Comparison of ENCODE assay signal across 27 cellular contexts in genomic region chr2:76128622-76129021, GRCh38.
"Had no signal": no experiment of that assay in that cellular context is flagged by ENCODE, and none has a peak within 500 bp of the region (broad histone marks: within the 10 kb centered on the region; RNA-seq: fewer than 3 reads in every experiment).

No MANE protein-coding gene starts in this region.

- H3K4me3 Mint-ChIP-seq: naive thymus-derived CD4-positive, alpha-beta T cell; natural killer cell treated with Interleukin-12 subunit alpha and Interleukin-12 subunit beta and Interleukin-15 and Interleukin-18, amount 100 ng/mL, for 72 hours; stimulated activated memory B cell treated with anti-CD40 and anti-IgM and Interleukin-4, amounts not matched to agents 10 μg/mL and 1 μg/mL and 100 μg/mL, for 72 hours; stimulated activated naive CD8-positive, alpha-beta T cell treated with anti-CD3 and anti-CD28 coated beads, Interleukin-15, amount 100 ng/mL, for 72 hours had no signal

- H3K4me3 ChIP-seq: heart left ventricle, left lung, lower lobe of right lung, pancreas, prostate gland, sigmoid colon, smooth muscle cell, tibial nerve, upper lobe of left lung, vagina had no signal

- H3K9me3 Mint-ChIP-seq: natural killer cell treated with Interleukin-12 subunit alpha and Interleukin-12 subunit beta and Interleukin-15 and Interleukin-18, amount 100 ng/mL, for 72 hours; stimulated activated memory B cell treated with anti-CD40 and anti-IgM and Interleukin-4, amounts not matched to agents 10 μg/mL and 1 μg/mL and 100 μg/mL, for 72 hours had no signal

- H3K4me1 Mint-ChIP-seq: naive thymus-derived CD4-positive, alpha-beta T cell; stimulated activated memory B cell treated with anti-CD40 and anti-IgM and Interleukin-4, amounts not matched to agents 10 μg/mL and 1 μg/mL and 100 μg/mL, for 72 hours; stimulated activated naive CD8-positive, alpha-beta T cell treated with anti-CD3 and anti-CD28 coated beads, Interleukin-15, amount 100 ng/mL, for 72 hours had no signal

- H3K36me3 ChIP-seq: heart left ventricle, left lung, lower lobe of right lung, pancreas, prostate gland, sigmoid colon, tibial nerve, upper lobe of left lung, vagina had no signal

- FAIRE-seq: pancreas had no signal

- H3K27me3 Mint-ChIP-seq: naive thymus-derived CD4-positive, alpha-beta T cell; natural killer cell treated with Interleukin-12 subunit alpha and Interleukin-12 subunit beta and Interleukin-15 and Interleukin-18, amount 100 ng/mL, for 72 hours; stimulated activated memory B cell treated with anti-CD40 and anti-IgM and Interleukin-4, amounts not matched to agents 10 μg/mL and 1 μg/mL and 100 μg/mL, for 72 hours; stimulated activated naive CD8-positive, alpha-beta T cell treated with anti-CD3 and anti-CD28 coated beads, Interleukin-15, amount 100 ng/mL, for 72 hours had no signal

- H3K27ac Mint-ChIP-seq: naive thymus-derived CD4-positive, alpha-beta T cell; natural killer cell treated with Interleukin-12 subunit alpha and Interleukin-12 subunit beta and Interleukin-15 and Interleukin-18, amount 100 ng/mL, for 72 hours; stimulated activated memory B cell treated with anti-CD40 and anti-IgM and Interleukin-4, amounts not matched to agents 10 μg/mL and 1 μg/mL and 100 μg/mL, for 72 hours; stimulated activated naive CD8-positive, alpha-beta T cell treated with anti-CD3 and anti-CD28 coated beads, Interleukin-15, amount 100 ng/mL, for 72 hours had no signal

- H3K36me3 Mint-ChIP-seq: naive thymus-derived CD4-positive, alpha-beta T cell; natural killer cell treated with Interleukin-12 subunit alpha and Interleukin-12 subunit beta and Interleukin-15 and Interleukin-18, amount 100 ng/mL, for 72 hours; stimulated activated memory B cell treated with anti-CD40 and anti-IgM and Interleukin-4, amounts not matched to agents 10 μg/mL and 1 μg/mL and 100 μg/mL, for 72 hours had no signal

- H3K9me3 ChIP-seq: left lung, lower lobe of right lung, pancreas, prostate gland, sigmoid colon, tibial nerve, upper lobe of left lung, vagina had no signal

- H3K27ac ChIP-seq: heart left ventricle, left lung, lower lobe of right lung, prostate gland, sigmoid colon, tibial nerve, upper lobe of left lung, vagina had no signal

- H3K4me1 ChIP-seq: heart left ventricle, left lung, lower lobe of right lung, prostate gland, sigmoid colon, tibial nerve, upper lobe of left lung, vagina had no signal

- H3K27me3 ChIP-seq: heart left ventricle, left lung, pancreas, sigmoid colon, tibial nerve, upper lobe of left lung, vagina had no signal

- DNase-seq: heart left ventricle; islet precursor cell; left lung; lower lobe of right lung; mammary epithelial cell; mesenchymal stem cell; naive thymus-derived CD4-positive, alpha-beta T cell; nucleus accumbens; pancreas; posterior cingulate gyrus; retina; right cardiac atrium; sigmoid colon; stimulated activated CD4-positive, alpha-beta T cell treated with anti-CD3 and anti-CD28 coated beads, Interleukin-1b, Interleukin-23, amount 100 ng/mL, for 48 hours; stimulated activated CD4-positive, alpha-beta T cell treated with anti-CD3 and anti-CD28 coated beads, Interleukin-2, amount 100 ng/mL, for 48 hours; stimulated activated CD4-positive, alpha-beta T cell treated with anti-CD3 and anti-CD28 coated beads, Interleukin-4, amount 100 ng/mL, for 4 hours; stimulated activated CD8-positive, alpha-beta memory T cell treated with anti-CD3 and anti-CD28 coated beads, Interleukin-4, amount 100 ng/mL, for 48 hours; stimulated activated naive CD4-positive, alpha-beta T cell treated with Interleukin-2 at 50 U/mL for 16 hours; stimulated activated naive CD8-positive, alpha-beta T cell treated with anti-CD3 and anti-CD28 coated beads, Interleukin-15, amount 100 ng/mL, for 72 hours; substantia nigra; upper lobe of left lung had no signal

- ATAC-seq: heart left ventricle; left lung; lower lobe of right lung; naive thymus-derived CD4-positive, alpha-beta T cell; natural killer cell treated with Interleukin-12 subunit alpha and Interleukin-12 subunit beta and Interleukin-15 and Interleukin-18, amount 100 ng/mL, for 72 hours; pancreas; right cardiac atrium; stimulated activated memory B cell treated with anti-CD40 and anti-IgM and Interleukin-4, amounts not matched to agents 10 μg/mL and 1 μg/mL and 100 μg/mL, for 72 hours; stimulated activated naive CD8-positive, alpha-beta T cell treated with anti-CD3 and anti-CD28 coated beads, Interleukin-15, amount 100 ng/mL, for 72 hours had no signal
